In genomic region chr6:107618672-107619071, GRCh38 we compare ENCODE assay signal across 9 cellular contexts.
A peak's percentile ranks its signal among the peaks of the same experiment; 100 is the strongest.
DNase-seq lines count a peak whose midpoint lies in the region; ATAC-seq and TF ChIP-seq lines count a peak whose summit lies in the region.
"Had no signal": no experiment of that assay in that cellular context is flagged by ENCODE, and none has a peak within 500 bp of the region (broad histone marks: within the 10 kb centered on the region; RNA-seq: fewer than 3 reads in every experiment).

No MANE protein-coding gene starts in this region.

- peaks cover 0 to 29% (median 17%) of the 10 kb centered on the region in 4 donors for H3K4me1 Mint-ChIP-seq in CD4-positive, CD25-positive, alpha-beta regulatory T cell
- H3K4me1 Mint-ChIP-seq in activated naive CD4-positive, alpha-beta T cell treated with anti-CD3 and anti-CD28 coated beads, Interleukin-2, amount 50 U/mL, for 24 hours: peaks cover 25% of the 10 kb centered on the region

- H3K9me3 ChIP-seq in CD4-positive, CD25-positive, alpha-beta regulatory T cell (ENCODE audit: control insufficient read depth in 2 of 2, low read length in 2 of 2): no peaks in the 10 kb centered on the region

- ATAC-seq in CD4-positive, CD25-positive, alpha-beta regulatory T cell (ENCODE audit: low read depth in 2 of 2): peak; percentile 95 to 96
- ATAC-seq in HG03457 (IDR thresholded peaks at IDR 0.05; ENCODE audit: unreplicated experiment): peak; percentile 96

- H3K27ac ChIP-seq in CD4-positive, CD25-positive, alpha-beta regulatory T cell (ENCODE audit: insufficient read depth, low read length, poor library complexity, severe bottlenecking): no peak overlapping the region
- H3K27ac ChIP-seq in coronary artery: no peak overlapping the region
- H3K27ac ChIP-seq: epithelial cell of prostate had no signal

- peak overlapping the region; percentile 52 to 88 (median 72) for H3K27ac Mint-ChIP-seq in CD4-positive, CD25-positive, alpha-beta regulatory T cell
- H3K27ac Mint-ChIP-seq in activated naive CD4-positive, alpha-beta T cell treated with anti-CD3 and anti-CD28 coated beads, Interleukin-2, amount 50 U/mL, for 24 hours: peak overlapping the region; percentile 25

- H3K27me3 ChIP-seq in CD4-positive, CD25-positive, alpha-beta regulatory T cell (ENCODE audit: control insufficient read depth, insufficient read depth, low read length): peaks cover 5% of the 10 kb centered on the region

- no peaks in the 10 kb centered on the region for H3K36me3 ChIP-seq in CD4-positive, CD25-positive, alpha-beta regulatory T cell (ENCODE audit: control insufficient read depth, insufficient read depth, low read length)

- peaks cover 13% of the 10 kb centered on the region for H3K27me3 Mint-ChIP-seq in CD4-positive, CD25-positive, alpha-beta regulatory T cell
- no peaks in the 10 kb centered on the region for H3K27me3 Mint-ChIP-seq in activated naive CD4-positive, alpha-beta T cell treated with anti-CD3 and anti-CD28 coated beads, Interleukin-2, amount 50 U/mL, for 24 hours

- H3K9me3 Mint-ChIP-seq in CD4-positive, CD25-positive, alpha-beta regulatory T cell: no peaks in the 10 kb centered on the region
- no peaks in the 10 kb centered on the region for H3K9me3 Mint-ChIP-seq in activated naive CD4-positive, alpha-beta T cell treated with anti-CD3 and anti-CD28 coated beads, Interleukin-2, amount 50 U/mL, for 24 hours

- TF ChIP-seq CTCF in GM20000 (IDR thresholded peaks at IDR 0.05; ENCODE audit: extremely low read depth, missing control alignments): no peak
- TF ChIP-seq CTCF in coronary artery (IDR thresholded peaks at IDR 0.05): no peak

- peak in 2 of 3 donors; percentile 63 to 83 for DNase-seq in CD4-positive, CD25-positive, alpha-beta regulatory T cell
- DNase-seq in GM20000 (ENCODE audit: low spot score) (peak; percentile 70), AG08395 (ENCODE audit: low spot score) (no peak), retina (no peak), NCI-H187 (lab: John Stamatoyannopoulos, UW) (no peak), coronary artery (ENCODE audit: low spot score) (no peak)

- peaks cover 14% of the 10 kb centered on the region for H3K4me1 ChIP-seq in CD4-positive, CD25-positive, alpha-beta regulatory T cell (ENCODE audit: control insufficient read depth, insufficient read depth, low read length, poor library complexity, severe bottlenecking)

- peak overlapping the region; percentile 33 for H3K4me3 ChIP-seq in CD4-positive, CD25-positive, alpha-beta regulatory T cell (ENCODE audit: low read depth, low read length)
- H3K4me3 ChIP-seq in coronary artery: no peak overlapping the region

- H3K4me3 Mint-ChIP-seq in CD4-positive, CD25-positive, alpha-beta regulatory T cell: peak overlapping the region in 2 of 4 donors; percentile 15 to 56
- peak overlapping the region; percentile 23 for H3K4me3 Mint-ChIP-seq in activated naive CD4-positive, alpha-beta T cell treated with anti-CD3 and anti-CD28 coated beads, Interleukin-2, amount 50 U/mL, for 24 hours

- H3K36me3 Mint-ChIP-seq in CD4-positive, CD25-positive, alpha-beta regulatory T cell: no peaks in the 10 kb centered on the region
- H3K36me3 Mint-ChIP-seq in activated naive CD4-positive, alpha-beta T cell treated with anti-CD3 and anti-CD28 coated beads, Interleukin-2, amount 50 U/mL, for 24 hours: no peaks in the 10 kb centered on the region

Comparison
In these comparisons a context has a peak if more than half of its experiments do, and no peak if none do; other contexts are left out.
1. DNase-seq: peak in CD4-positive, CD25-positive, alpha-beta regulatory T cell (2 of 3) and GM20000 (single experiment); none in AG08395 (single experiment), retina (single experiment), NCI-H187 (0 of 2) and coronary artery (single experiment).